In genomic region chr16:796296-797119, GRCh38 we compare ENCODE assay signal across 28 cellular contexts. TPM values are rescaled to one million over a fixed set of nuclear protein-coding genes. Genes with fewer than 3 reads are reported as not detected.
"Had no signal": no experiment of that assay in that cellular context is flagged by ENCODE, and none has a peak within 500 bp of the region (broad histone marks: within the 10 kb centered on the region; RNA-seq: fewer than 3 reads in every experiment).

No MANE protein-coding gene starts in this region.

- H3K4me3 ChIP-seq: coronary artery, heart left ventricle, lung, psoas muscle, spleen, stomach, thoracic aorta, transverse colon had no signal

- DNase-seq: effector CD8-positive, alpha-beta T cell; hippocampal formation; left ventricle myocardium superior; mesenchymal stem cell; naive B cell; retina; spleen; stimulated activated CD4-positive, alpha-beta T cell treated with anti-CD3 and anti-CD28 coated beads, Interleukin-4, amount 100 ng/mL, for 4 hours; stimulated activated naive CD4-positive, alpha-beta T cell; substantia nigra had no signal

- H3K27ac ChIP-seq: coronary artery, heart left ventricle, neutrophil, psoas muscle, spleen, stomach, thoracic aorta, transverse colon had no signal

- H3K9me3 ChIP-seq: heart left ventricle, neutrophil, psoas muscle, spleen, thoracic aorta, transverse colon had no signal

- ATAC-seq: heart left ventricle, left ventricle myocardium superior, psoas muscle, sciatic nerve had no signal

- FAIRE-seq: endometrium, frontal cortex had no signal

- H3K36me3 ChIP-seq: thoracic aorta, transverse colon had no signal

- H3K4me1 ChIP-seq: psoas muscle, transverse colon had no signal

RNA-seq across cellular contexts. Expression of gene GNG13, which starts 4.0 kb away (rescaled TPM):
- total RNA-seq: dermis microvascular lymphatic vessel endothelial cell, esophagus mucosa, fibroblast of lung, frontal cortex, glomerular endothelial cell, heart left ventricle, kidney epithelial cell, left ventricle myocardium superior, lung, osteoblast, psoas muscle, sciatic nerve, skeletal muscle tissue, spleen, stomach, thoracic aorta had no signal
- polyA plus RNA-seq: fibroblast of lung, heart left ventricle, lung, psoas muscle, spleen, stomach had no signal

RNA-seq across cellular contexts. Expression of gene MSLN, which starts 36.0 kb away (rescaled TPM):
- total RNA-seq: fibroblast of lung, frontal cortex had no signal
- polyA plus RNA-seq: fibroblast of lung, heart left ventricle had no signal
